ENCODE assay signal across 8 cellular contexts in genomic region chr1:110341146-110341871, GRCh38. TPM values are rescaled to one million over a fixed set of nuclear protein-coding genes. Genes with fewer than 3 reads are reported as not detected.
DNase-seq lines count a peak whose midpoint lies in the region; TF ChIP-seq lines count a peak whose summit lies in the region.

No MANE protein-coding gene starts in this region.

- peak overlapping the region; percentile 46 for H3K4me3 Mint-ChIP-seq in chondrocyte (ENCODE audit: unreplicated experiment)

- H3K4me3 ChIP-seq in neural cell (ENCODE audit: low read length): peak overlapping the region; percentile 79

- DNase-seq in ELR (ENCODE audit: low read depth) (peak; percentile 6), chondrocyte (ENCODE audit: low spot score) (no peak), HuH-7.5 (ENCODE audit: low spot score) (no peak), NCI-H2227 (lab: John Stamatoyannopoulos, UW; ENCODE audit: unreplicated experiment) (no peak), globus pallidus (ENCODE audit: low spot score) (no peak)
- DNase-seq in stimulated activated CD8-positive, alpha-beta memory T cell treated with anti-CD3 and anti-CD28 coated beads, Interleukin-4, amount 100 ng/mL, for 48 hours: no peak

- H3K27me3 ChIP-seq in neural cell (ENCODE audit: insufficient read depth, low read depth, low read length): no peaks in the 10 kb centered on the region

- H3K27ac Mint-ChIP-seq in chondrocyte (ENCODE audit: unreplicated experiment): peak overlapping the region; percentile 49

- no peak overlapping the region for H3K4me2 ChIP-seq in neural cell (ENCODE audit: low read length)

- peaks cover 55% of the 10 kb centered on the region for H3K79me2 ChIP-seq in neural cell (replicated peaks; ENCODE audit: insufficient read depth, low read length)

- H3K4me1 Mint-ChIP-seq in chondrocyte (ENCODE audit: low read depth): peaks cover 64% of the 10 kb centered on the region

- H3K36me3 ChIP-seq in KOPT-K1 (ENCODE audit: insufficient read depth, low read length) (peaks cover 64% of the 10 kb centered on the region), neural cell (ENCODE audit: insufficient read depth, low read length) (peaks cover 3% of the 10 kb centered on the region)

- H3F3A ChIP-seq in neural cell (ENCODE audit: insufficient read depth, low read length, poor library complexity, severe bottlenecking): no peaks in the 10 kb centered on the region

- TF ChIP-seq CTCF in chondrocyte (IDR thresholded peaks at IDR 0.05): no peak
- no peak for TF ChIP-seq CTCF in neural cell (IDR thresholded peaks at IDR 0.05; ENCODE audit: poor library complexity, severe bottlenecking)

- H2AFZ ChIP-seq in neural cell (ENCODE audit: low read depth, low read length): no peak overlapping the region

- H3K9me3 Mint-ChIP-seq in chondrocyte (ENCODE audit: low read depth): no peaks in the 10 kb centered on the region

- peaks cover 11% of the 10 kb centered on the region for H3K36me3 Mint-ChIP-seq in chondrocyte (ENCODE audit: low read depth)

- no peak for TF ChIP-seq RAD21 in neural cell (conservative IDR thresholded peaks at IDR 0.05)

- no peaks in the 10 kb centered on the region for H3K9me2 ChIP-seq in neural cell (ENCODE audit: insufficient read depth, low read length)

- no peak for TF ChIP-seq EP300 in neural cell (conservative IDR thresholded peaks at IDR 0.05; ENCODE audit: poor library complexity, severe bottlenecking)

- H4K20me1 ChIP-seq in neural cell (ENCODE audit: insufficient read depth): peaks cover 4% of the 10 kb centered on the region

- no peaks in the 10 kb centered on the region for H3K27me3 Mint-ChIP-seq in chondrocyte (ENCODE audit: low read depth)

- H3K9ac ChIP-seq in neural cell (ENCODE audit: low read length): no peak overlapping the region

- H3K9me3 ChIP-seq in KOPT-K1 (ENCODE audit: insufficient read depth, low read length, poor library complexity, severe bottlenecking) (no peaks in the 10 kb centered on the region), neural cell (ENCODE audit: low read length) (no peaks in the 10 kb centered on the region)

- H3K27ac ChIP-seq in KOPT-K1 (ENCODE audit: low read depth, low read length, poor library complexity, severe bottlenecking) (peak overlapping the region; percentile 96), neural cell (ENCODE audit: low read length) (no peak overlapping the region)

TF ChIP-seq in neural cell, 6 proteins besides CTCF, POLR2A, EP300 and RAD21:
- TF ChIP-seq EZH2 (IDR thresholded peaks at IDR 0.05; ENCODE audit: borderline replicate concordance, insufficient read depth, low read length, poor library complexity, severe bottlenecking) (no peak), SMC3 (conservative IDR thresholded peaks at IDR 0.05; ENCODE audit: poor library complexity) (no peak), REST (IDR thresholded peaks at IDR 0.05; ENCODE audit: borderline replicate concordance) (no peak), MXI1 (conservative IDR thresholded peaks at IDR 0.05; ENCODE audit: poor library complexity, severe bottlenecking) (no peak), TAF1 (IDR thresholded peaks at IDR 0.05; ENCODE audit: low read depth) (no peak), POLR2AphosphoS5 (IDR thresholded peaks at IDR 0.05) (no peak)

RNA-seq across cellular contexts. Expression of gene RBM15, which starts 2.1 kb away (rescaled TPM):
- total RNA-seq in chondrocyte: 17.4 to 21.3 TPM (median 19.0 TPM) in 3 replicates
- 8.1 and 9.0 TPM in 2 replicates for polyA plus RNA-seq in neural cell
- 74.3 and 78.1 TPM in 2 replicates for polyA minus RNA-seq in neural cell

RNA-seq across cellular contexts. Expression of gene SLC16A4, which starts 49.5 kb away (rescaled TPM):
- 16.5 to 23.9 TPM (median 17.0 TPM) in 3 replicates for total RNA-seq in chondrocyte
- polyA plus RNA-seq in neural cell: 0.50 and 1.2 TPM in 2 replicates
- polyA minus RNA-seq in neural cell: 0.46 and 0.49 TPM in 2 replicates
